In the genomic region with DNA sequence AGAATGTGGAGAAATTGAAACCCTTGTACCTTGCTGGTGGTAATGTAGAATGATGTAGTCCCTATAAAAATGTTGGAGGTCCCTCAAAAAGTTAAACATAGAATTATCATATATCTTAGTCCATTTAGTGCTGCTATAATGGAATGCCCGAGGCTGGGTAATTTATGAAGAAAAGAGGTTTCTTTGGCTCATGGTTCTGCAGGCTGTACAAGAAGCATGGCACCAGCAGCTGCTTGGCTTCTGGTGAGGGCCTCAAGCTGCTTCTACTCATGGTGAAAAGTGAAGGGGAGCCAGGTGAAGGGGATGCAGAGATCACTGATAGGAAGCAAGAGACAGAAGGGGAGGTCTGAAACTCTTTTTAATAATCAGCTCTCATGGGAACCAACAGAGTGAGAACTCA, we compare ENCODE assay signal across 5 cellular contexts.
"Had no signal": no experiment of that assay in that cellular context is flagged by ENCODE, and none has a peak within 500 bp of the region (broad histone marks: within the 10 kb centered on the region; RNA-seq: fewer than 3 reads in every experiment).

No MANE protein-coding gene starts in this region.

- ATAC-seq: GM23338 had no signal

- DNase-seq: H9, HCEC 1CT, IMR-90, KBM-7 had no signal

- H3K4me3 Mint-ChIP-seq: GM23338, H9 had no signal

- H3K4me3 ChIP-seq: GM23338 had no signal

- H3K4me1 Mint-ChIP-seq: GM23338, H9 had no signal

- H3K27ac Mint-ChIP-seq: GM23338, H9 had no signal
